ENCODE assay signal across 9 cellular contexts in the genomic region with DNA sequence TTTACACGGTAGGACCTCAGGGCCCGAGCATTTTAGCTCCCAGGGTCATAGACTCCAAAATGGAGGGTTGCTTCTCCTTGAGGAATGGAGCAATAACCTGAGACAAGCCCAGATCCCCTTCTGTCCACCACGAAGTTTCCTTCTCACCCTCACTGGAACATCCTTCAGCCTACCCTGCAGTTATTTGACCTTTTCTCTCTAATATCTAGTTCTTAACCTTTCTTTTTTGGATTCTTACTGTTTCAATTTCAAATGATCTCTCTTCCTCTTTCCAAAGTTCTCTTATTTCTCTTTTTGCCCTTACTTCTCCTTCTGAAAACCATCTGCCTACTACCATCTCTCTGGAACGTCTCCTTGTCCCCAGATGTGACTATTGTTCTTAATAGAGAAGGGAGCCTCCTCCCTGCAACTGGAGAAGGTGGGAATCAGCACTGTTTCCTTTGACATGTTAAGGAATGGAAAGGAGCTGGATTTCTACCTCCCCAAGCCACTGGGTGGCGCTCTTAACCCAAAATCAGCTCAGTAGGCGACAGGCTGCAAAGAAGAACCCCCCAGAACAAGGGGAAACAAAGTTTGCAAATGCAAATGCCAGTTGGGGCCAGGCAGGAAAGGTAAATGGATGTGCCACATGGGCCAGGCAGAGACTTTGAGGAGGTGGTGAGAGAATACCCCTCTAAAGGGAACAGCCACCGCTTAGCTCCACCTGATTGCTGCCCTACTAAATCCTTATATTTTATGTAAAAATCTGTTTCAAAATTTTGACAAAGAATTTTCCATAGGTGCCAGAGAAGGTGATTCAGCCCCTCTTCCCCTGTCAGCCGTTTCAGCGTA. TPM values are rescaled to one million over a fixed set of nuclear protein-coding genes. Genes with fewer than 3 reads are reported as not detected.
A peak's percentile ranks its signal among the peaks of the same experiment; 100 is the strongest.
DNase-seq lines count a peak whose midpoint lies in the region; ATAC-seq, FAIRE-seq and TF ChIP-seq lines count a peak whose summit lies in the region.
"Had no signal": no experiment of that assay in that cellular context is flagged by ENCODE, and none has a peak within 500 bp of the region (broad histone marks: within the 10 kb centered on the region; RNA-seq: fewer than 3 reads in every experiment).

No MANE protein-coding gene starts in this region.

- H3K79me2 ChIP-seq in neural progenitor cell (ENCODE audit: low read depth), result no peaks in the 10 kb centered on the region

- peak overlapping the region; percentile 73 for H2AFZ ChIP-seq in neural progenitor cell (replicated peaks)

- H3K9ac ChIP-seq in neural progenitor cell, result no peak overlapping the region

- POLR2A ChIA-PET in WTC11 (lab: Charles Lee), result interaction anchor here (0.5 to 1.1 kb wide), 3 partner anchors 44 to 1146 kb away, joined by 3 to 7 read pairs (median 3); no protein-coding TSS in a partner anchor

- no peak overlapping the region for H3K27ac Mint-ChIP-seq in WTC11
- peak overlapping the region; percentile 10 for H3K27ac Mint-ChIP-seq in neural progenitor cell

- H3K36me3 Mint-ChIP-seq in WTC11 (no peaks in the 10 kb centered on the region), neural progenitor cell (no peaks in the 10 kb centered on the region)

- H3F3A ChIP-seq in neural progenitor cell (ENCODE audit: low read depth), result peaks cover 18% of the 10 kb centered on the region

- H3K4me3 ChIP-seq in epithelial cell of esophagus (ENCODE audit: low read length) (no peak overlapping the region), neural progenitor cell (no peak overlapping the region)
- H3K4me3 ChIP-seq: skin epidermis had no signal

- H3K4me1 ChIP-seq in neural progenitor cell, result peaks cover 24% of the 10 kb centered on the region

- H3K4me2 ChIP-seq in neural progenitor cell, result no peak overlapping the region

- no peak overlapping the region for H3K4me3 Mint-ChIP-seq in WTC11
- no peak overlapping the region for H3K4me3 Mint-ChIP-seq in neural progenitor cell

- no peak overlapping the region for H3K27ac ChIP-seq in neural progenitor cell
- H3K27ac ChIP-seq: skin epidermis had no signal

- H3K36me3 ChIP-seq in neural progenitor cell, result no peaks in the 10 kb centered on the region

- no peaks in the 10 kb centered on the region for H4K20me1 ChIP-seq in neural progenitor cell (ENCODE audit: low read depth)

- H3K4me1 Mint-ChIP-seq in WTC11, result peaks cover 12% of the 10 kb centered on the region
- peaks cover 20% of the 10 kb centered on the region for H3K4me1 Mint-ChIP-seq in neural progenitor cell

- H3K27me3 ChIP-seq in neural progenitor cell, result peaks cover 34% of the 10 kb centered on the region

- peak; percentile 92 for ATAC-seq in WTC11
- no peak for ATAC-seq in HG03521 (IDR thresholded peaks at IDR 0.05; ENCODE audit: unreplicated experiment)

- FAIRE-seq in frontal cortex (lab: Jason Lieb, UNC), result no peak

- H3K9me3 ChIP-seq in neural progenitor cell (ENCODE audit: low read depth), result no peaks in the 10 kb centered on the region

- H3K27me3 Mint-ChIP-seq in WTC11 (ENCODE audit: low read depth), result peaks cover 63% of the 10 kb centered on the region
- H3K27me3 Mint-ChIP-seq in neural progenitor cell (ENCODE audit: insufficient read depth, low read depth), result peaks cover 2% of the 10 kb centered on the region

- CTCF ChIA-PET in WTC11 (lab: Charles Lee), result interaction anchor here (0.6 to 3.4 kb wide), 72 partner anchors 9 to 1275 kb away, joined by 3 to 134 read pairs (median 4); a partner anchor contains a TSS

- TF ChIP-seq CTCF in WTC11 (IDR thresholded peaks at IDR 0.05) (peak; percentile 90), epithelial cell of esophagus (IDR thresholded peaks at IDR 0.05; ENCODE audit: insufficient read depth, low read depth, low read length, missing control alignments) (peak; percentile 67), neural progenitor cell (IDR thresholded peaks at IDR 0.05) (peak; percentile 96)

- H3K9me3 Mint-ChIP-seq in WTC11, result no peaks in the 10 kb centered on the region
- no peaks in the 10 kb centered on the region for H3K9me3 Mint-ChIP-seq in neural progenitor cell

- DNase-seq in DMS53 (lab: John Stamatoyannopoulos, UW) (peak; percentile 69), HuH-7 (ENCODE audit: low spot score) (peak; percentile 42), WTC11 (ENCODE audit: low spot score) (peak; percentile 92), epithelial cell of esophagus (ENCODE audit: low read depth) (peak; percentile 56), neural progenitor cell (ENCODE audit: low spot score) (peak; percentile 82), frontal cortex (ENCODE audit: low spot score in 2 of 2) (no peak), NCI-H2107 (lab: John Stamatoyannopoulos, UW) (no peak)

TF ChIP-seq in WTC11, 78 proteins besides CTCF, POLR2A, EP300 and RAD21:
- TF ChIP-seq ETV6 (CRISPR knock-in tag; IDR thresholded peaks at IDR 0.05), result no peak
- TF ChIP-seq, protein P1, sequence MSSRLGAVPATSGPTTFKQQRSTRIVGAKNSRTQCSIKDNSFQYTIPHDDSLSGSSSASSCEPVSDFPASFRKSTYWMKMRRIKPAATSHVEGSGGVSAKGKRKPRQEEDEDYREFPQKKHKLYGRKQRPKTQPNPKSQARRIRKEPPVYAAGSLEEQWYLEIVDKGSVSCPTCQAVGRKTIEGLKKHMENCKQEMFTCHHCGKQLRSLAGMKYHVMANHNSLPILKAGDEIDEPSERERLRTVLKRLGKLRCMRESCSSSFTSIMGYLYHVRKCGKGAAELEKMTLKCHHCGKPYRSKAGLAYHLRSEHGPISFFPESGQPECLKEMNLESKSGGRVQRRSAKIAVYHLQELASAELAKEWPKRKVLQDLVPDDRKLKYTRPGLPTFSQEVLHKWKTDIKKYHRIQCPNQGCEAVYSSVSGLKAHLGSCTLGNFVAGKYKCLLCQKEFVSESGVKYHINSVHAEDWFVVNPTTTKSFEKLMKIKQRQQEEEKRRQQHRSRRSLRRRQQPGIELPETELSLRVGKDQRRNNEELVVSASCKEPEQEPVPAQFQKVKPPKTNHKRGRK (CRISPR knock-in tag; IDR thresholded peaks at IDR 0.05; ENCODE audit: borderline replicate concordance), result 0 out of 2 replicates have a peak, but pooled peaks have one; percentile 22
- peak; percentile 28; the same call in 1 of the 2 replicates for TF ChIP-seq TEAD1 (CRISPR knock-in tag; IDR thresholded peaks at IDR 0.05)
- TF ChIP-seq, protein P2, sequence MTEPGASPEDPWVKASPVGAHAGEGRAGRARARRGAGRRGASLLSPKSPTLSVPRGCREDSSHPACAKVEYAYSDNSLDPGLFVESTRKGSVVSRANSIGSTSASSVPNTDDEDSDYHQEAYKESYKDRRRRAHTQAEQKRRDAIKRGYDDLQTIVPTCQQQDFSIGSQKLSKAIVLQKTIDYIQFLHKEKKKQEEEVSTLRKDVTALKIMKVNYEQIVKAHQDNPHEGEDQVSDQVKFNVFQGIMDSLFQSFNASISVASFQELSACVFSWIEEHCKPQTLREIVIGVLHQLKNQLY (CRISPR knock-in tag; IDR thresholded peaks at IDR 0.05), result no peak

RNA-seq across cellular contexts. Expression of a gene that starts 22.4 kb away (rescaled TPM):
- total RNA-seq in WTC11 (2021), result 0.41 to 1.9 TPM (median 0.64 TPM) in 3 replicates
- total RNA-seq in neural progenitor cell (ENCODE audit: low replicate concordance), result 1.5 and 5.3 TPM in 2 replicates
- total RNA-seq in frontal cortex, result 7.3 TPM

RNA-seq across cellular contexts. Expression of a gene that starts 29.5 kb away (rescaled TPM):
- total RNA-seq in WTC11 (2021) (0.41 to 0.76 TPM (median 0.57 TPM) in 3 replicates), neural progenitor cell (ENCODE audit: low replicate concordance) (0.43 and 2.1 TPM in 2 replicates), frontal cortex (2.4 TPM)

RNA-seq across cellular contexts. Expression of a gene that starts 53.6 kb away (rescaled TPM):
- 0.55 to 0.99 TPM (median 0.74 TPM) in 3 replicates for total RNA-seq in WTC11 (2021)
- total RNA-seq in neural progenitor cell (ENCODE audit: low replicate concordance), result not detected in 2 replicates
- not detected for total RNA-seq in frontal cortex

Comparison
In these comparisons a context has a peak if more than half of its experiments do, and no peak if none do; other contexts are left out.
1. DNase-seq: peak in DMS53 (single experiment), HuH-7 (single experiment), WTC11 (single experiment), epithelial cell of esophagus (single experiment) and neural progenitor cell (single experiment); none in frontal cortex (0 of 2) and NCI-H2107 (single experiment).
2. Peak in every context shown above with its lines, with median percentiles within 50 percentile points of each other: CTCF ChIP-seq.